Comparison of ENCODE assay signal across 20 cellular contexts in genomic region chr11:34865261-34865660, GRCh38. TPM values are rescaled to one million over a fixed set of nuclear protein-coding genes. Genes with fewer than 3 reads are reported as not detected.
DNase-seq lines count a peak whose midpoint lies in the region; ATAC-seq, FAIRE-seq and TF ChIP-seq lines count a peak whose summit lies in the region.
"Had no signal": no experiment of that assay in that cellular context is flagged by ENCODE, and none has a peak within 500 bp of the region (broad histone marks: within the 10 kb centered on the region; RNA-seq: fewer than 3 reads in every experiment).

No MANE protein-coding gene starts in this region.

- no peak for TF ChIP-seq CTCF in bronchial epithelial cell (IDR thresholded peaks at IDR 0.05; ENCODE audit: insufficient read depth, low read length, severe bottlenecking)

- no peaks in the 10 kb centered on the region for H3K27me3 ChIP-seq in bronchial epithelial cell (ENCODE audit: control insufficient read depth, insufficient read depth, low read length)
- H3K27me3 ChIP-seq in trophoblast cell (ENCODE audit: insufficient read depth, low read length) = no peaks in the 10 kb centered on the region
- H3K27me3 ChIP-seq: Peyer's patch had no signal

- no peak overlapping the region for H4K8ac ChIP-seq in trophoblast cell (ENCODE audit: low read depth, low read length)

- no peak overlapping the region for H4K12ac ChIP-seq in trophoblast cell (ENCODE audit: low read depth, low read length)

- no peak overlapping the region for H3K4me2 ChIP-seq in trophoblast cell (ENCODE audit: low read length)

- no peaks in the 10 kb centered on the region for H3K79me1 ChIP-seq in trophoblast cell (ENCODE audit: low read length)

- no peak overlapping the region for H3K18ac ChIP-seq in trophoblast cell (ENCODE audit: low read length)

- H3K9me3 ChIP-seq in trophoblast cell (ENCODE audit: insufficient read depth, low read depth, low read length) = no peaks in the 10 kb centered on the region
- H3K9me3 ChIP-seq: Peyer's patch had no signal

- H3K9me3 Mint-ChIP-seq in activated naive CD8-positive, alpha-beta T cell treated with anti-CD3 and anti-CD28 coated beads, Interleukin-2, amount 50 U/mL, for 24 hours = no peaks in the 10 kb centered on the region
- H3K9me3 Mint-ChIP-seq: CD8-positive, alpha-beta memory T cell had no signal

- no peak overlapping the region for H2AFZ ChIP-seq in trophoblast cell (ENCODE audit: insufficient read depth, low read length, poor library complexity)

- no peak overlapping the region for H3K27ac Mint-ChIP-seq in activated naive CD8-positive, alpha-beta T cell treated with anti-CD3 and anti-CD28 coated beads, Interleukin-2, amount 50 U/mL, for 24 hours
- H3K27ac Mint-ChIP-seq: CD8-positive, alpha-beta memory T cell had no signal

- no peak overlapping the region for H3K23ac ChIP-seq in trophoblast cell (ENCODE audit: low read length)

- H4K91ac ChIP-seq in trophoblast cell (ENCODE audit: low read depth, low read length) = no peak overlapping the region

- H3K79me2 ChIP-seq in trophoblast cell (ENCODE audit: control insufficient read depth, insufficient read depth, low read length, poor library complexity) = no peaks in the 10 kb centered on the region

- no peak overlapping the region for H2BK5ac ChIP-seq in trophoblast cell (ENCODE audit: low read depth, low read length, poor library complexity)

- WGBS in trophoblast cell (ENCODE audit: extremely low coverage, insufficient coverage, insufficient read length) = no CpG with 5 or more reads among the region's 3 CpGs

- DNase-seq in COLO829 (ENCODE audit: low spot score) (peak; percentile 73), M059J (ENCODE audit: low read depth) (peak; percentile 12), bronchial epithelial cell (ENCODE audit: low read depth) (peak; percentile 29), trophoblast cell (peak; percentile 48 to 56)
- no peak for DNase-seq in activated naive CD8-positive, alpha-beta T cell treated with anti-CD3 and anti-CD28 coated beads, Interleukin-2, amount 50 U/mL, for 24 hours
- DNase-seq: CD8-positive, alpha-beta memory T cell; GDM1; NCI-H1092 treated with DMSO at 0.1 percent for 48 hours; NCI-H146; NCI-H2029 treated with DMSO at 0.1 percent for 48 hours; NCI-H345; NCI-H524; NCI-H82; Peyer's patch; Right ventricle myocardium superior had no signal

- H2AK5ac ChIP-seq in trophoblast cell (ENCODE audit: low read length) = no peak overlapping the region

- ATAC-seq in GM21515 (IDR thresholded peaks at IDR 0.05; ENCODE audit: unreplicated experiment) (no peak), GM21717 (IDR thresholded peaks at IDR 0.05; ENCODE audit: unreplicated experiment) (no peak)
- ATAC-seq in activated naive CD8-positive, alpha-beta T cell treated with anti-CD3 and anti-CD28 coated beads, Interleukin-2, amount 50 U/mL, for 24 hours = no peak

- no peak overlapping the region for H2BK120ac ChIP-seq in trophoblast cell (ENCODE audit: insufficient read depth, low read length, poor library complexity)

- no peak overlapping the region for H3K4me3 ChIP-seq in bronchial epithelial cell (ENCODE audit: low read depth, low read length)
- no peak overlapping the region for H3K4me3 ChIP-seq in trophoblast cell (ENCODE audit: low read depth, low read length)
- H3K4me3 ChIP-seq: Peyer's patch had no signal

- no peak overlapping the region for H3K27ac ChIP-seq in trophoblast cell (ENCODE audit: low read depth, low read length)
- H3K27ac ChIP-seq: C4-2B, Peyer's patch had no signal

- H3K9ac ChIP-seq in trophoblast cell (ENCODE audit: low read length) = no peak overlapping the region

- no peak overlapping the region for H3K4ac ChIP-seq in trophoblast cell (ENCODE audit: low read depth, low read length)

- no peak for FAIRE-seq in bronchial epithelial cell (lab: Jason Lieb, UNC)
- FAIRE-seq: GM18507, H1 had no signal

- H3K4me1 Mint-ChIP-seq in activated naive CD8-positive, alpha-beta T cell treated with anti-CD3 and anti-CD28 coated beads, Interleukin-2, amount 50 U/mL, for 24 hours = no peaks in the 10 kb centered on the region
- H3K4me1 Mint-ChIP-seq: CD8-positive, alpha-beta memory T cell had no signal

- no peak overlapping the region for H3K4me3 Mint-ChIP-seq in activated naive CD8-positive, alpha-beta T cell treated with anti-CD3 and anti-CD28 coated beads, Interleukin-2, amount 50 U/mL, for 24 hours
- H3K4me3 Mint-ChIP-seq: CD8-positive, alpha-beta memory T cell had no signal

- H3K36me3 Mint-ChIP-seq in activated naive CD8-positive, alpha-beta T cell treated with anti-CD3 and anti-CD28 coated beads, Interleukin-2, amount 50 U/mL, for 24 hours (ENCODE audit: low read depth) = no peaks in the 10 kb centered on the region

- H3K27me3 Mint-ChIP-seq in activated naive CD8-positive, alpha-beta T cell treated with anti-CD3 and anti-CD28 coated beads, Interleukin-2, amount 50 U/mL, for 24 hours = peaks cover 2% of the 10 kb centered on the region

- H3K4me1 ChIP-seq in trophoblast cell (ENCODE audit: control insufficient read depth in 1 of 2, insufficient read depth in 2 of 2, low read length in 2 of 2) = no peaks in the 10 kb centered on the region
- H3K4me1 ChIP-seq: Peyer's patch had no signal

- H2BK12ac ChIP-seq in trophoblast cell (ENCODE audit: low read length) = no peak overlapping the region

- no peaks in the 10 kb centered on the region for H3K36me3 ChIP-seq in bronchial epithelial cell (ENCODE audit: control insufficient read depth, insufficient read depth, low read length)
- no peaks in the 10 kb centered on the region for H3K36me3 ChIP-seq in trophoblast cell (ENCODE audit: control insufficient read depth in 1 of 2, insufficient read depth in 2 of 2, low read length in 2 of 2)
- H3K36me3 ChIP-seq: Peyer's patch had no signal

- H3K14ac ChIP-seq in trophoblast cell (ENCODE audit: low read length) = no peak overlapping the region

RNA-seq across cellular contexts. Expression of gene APIP, which starts 50.9 kb away (rescaled TPM):
- total RNA-seq in M059J (2014; rRNA removed; shearing (Covaris generic)) = 55.0 and 82.5 TPM in 2 replicates
- total RNA-seq in bronchial epithelial cell = 19.0 and 27.8 TPM in 2 replicates
- polyA plus RNA-seq in trophoblast cell (2013) = 9.0 and 9.5 TPM in 2 replicates

RNA-seq across cellular contexts. Expression of gene PDHX, which starts 51.2 kb away (rescaled TPM):
- 62.5 and 81.7 TPM in 2 replicates for total RNA-seq in M059J (2014; rRNA removed; shearing (Covaris generic))
- total RNA-seq in bronchial epithelial cell = 26.6 and 28.9 TPM in 2 replicates
- 26.0 and 28.9 TPM in 2 replicates for polyA plus RNA-seq in trophoblast cell (2013)
